ENCODE assay signal across 16 cellular contexts in genomic region chr16:3764409-3764808, GRCh38. TPM values are rescaled to one million over a fixed set of nuclear protein-coding genes. Genes with fewer than 3 reads are reported as not detected.
DNase-seq lines count a peak whose midpoint lies in the region; ATAC-seq and TF ChIP-seq lines count a peak whose summit lies in the region.
"Had no signal": no experiment of that assay in that cellular context is flagged by ENCODE, and none has a peak within 500 bp of the region (broad histone marks: within the 10 kb centered on the region; RNA-seq: fewer than 3 reads in every experiment).

No MANE protein-coding gene starts in this region.

- intact Hi-C loops in sciatic nerve (cut with DNase I): no loop called here

- DNase-seq in islet precursor cell (peak; percentile 8), sciatic nerve (ENCODE audit: low spot score) (peak; percentile 7), NCI-H2107 (lab: John Stamatoyannopoulos, UW) (no peak), mesendoderm (no peak)
- DNase-seq: AML-193; Caco-2; Calu3; CD8-positive, alpha-beta T cell; DMS79 treated with DMSO at 0.1 percent for 48 hours; GF-D8 had no signal

- peaks cover 4% of the 10 kb centered on the region for H3K79me1 ChIP-seq in mesendoderm (ENCODE audit: low read length)

- H2BK15ac ChIP-seq in mesendoderm (replicated peaks; ENCODE audit: low read depth): no peak overlapping the region

- H3K4me3 ChIP-seq in HEK293 (ENCODE audit: low read depth, low read length) (no peak overlapping the region), mesendoderm (ENCODE audit: low read length) (no peak overlapping the region)
- H3K4me3 ChIP-seq: A549; BLaER1 treated with 17β-estradiol and CSF1 and Interleukin-3, amounts not matched to agents 10 nM and 100 nM had no signal

- POLR2A ChIA-PET in HEK293 (lab: Yijun Ruan, JAX): no interaction called here

- H3K36me3 ChIP-seq in HEK293 (ENCODE audit: control insufficient read depth in 2 of 2, insufficient read depth in 1 of 2, low read length in 2 of 2): peaks cover 22 to 86% of the 10 kb centered on the region in 2 experiments; a peak in 2 of 3 replicates
- peaks cover 10% of the 10 kb centered on the region for H3K36me3 ChIP-seq in mesendoderm (ENCODE audit: control insufficient read depth, insufficient read depth, low read length)

- no peaks in the 10 kb centered on the region for H3K79me2 ChIP-seq in mesendoderm (ENCODE audit: control insufficient read depth, insufficient read depth, low read length)

- H3K56ac ChIP-seq in mesendoderm (ENCODE audit: low read length): no peak overlapping the region

- no peak overlapping the region for H3K23ac ChIP-seq in mesendoderm (ENCODE audit: low read length)

- TF ChIP-seq CTCF in HEK293 (tag by site-specific recombination; IDR thresholded peaks at IDR 0.05): no peak

- CTCF ChIA-PET in HEK293 (lab: Yijun Ruan, JAX): no interaction called here

- no peak overlapping the region for H4K8ac ChIP-seq in mesendoderm (ENCODE audit: low read depth, low read length)

- no peak overlapping the region for H3K4ac ChIP-seq in mesendoderm (ENCODE audit: low read depth, low read length)

- H3K4me1 ChIP-seq in HEK293 (ENCODE audit: control insufficient read depth, insufficient read depth, low read length) (no peaks in the 10 kb centered on the region), mesendoderm (ENCODE audit: control insufficient read depth, low read depth, low read length) (no peaks in the 10 kb centered on the region)
- H3K4me1 ChIP-seq: A549, Caco-2 had no signal

- WGBS in mesendoderm (ENCODE audit: extremely low coverage, insufficient coverage, low lambda C conversion rate): no CpG with 5 or more reads among the region's 3 CpGs

- no peak overlapping the region for H3K18ac ChIP-seq in mesendoderm (ENCODE audit: low read length)

- H2AK5ac ChIP-seq in mesendoderm (ENCODE audit: low read length): no peak overlapping the region

- H3K27me3 ChIP-seq in mesendoderm (ENCODE audit: insufficient read depth, low read length, poor library complexity): no peaks in the 10 kb centered on the region
- H3K27me3 ChIP-seq: BLaER1 treated with 17β-estradiol and CSF1 and Interleukin-3, amounts not matched to agents 10 nM and 100 nM had no signal

- H3K9ac ChIP-seq in mesendoderm (ENCODE audit: low read length): no peak overlapping the region
- H3K9ac ChIP-seq: BLaER1 treated with 17β-estradiol and CSF1 and Interleukin-3, amounts not matched to agents 10 nM and 100 nM had no signal

- H3K27ac ChIP-seq in HEK293 (ENCODE audit: extremely low read depth, low read depth, low read length) (no peak overlapping the region), mesendoderm (ENCODE audit: low read depth, low read length) (no peak overlapping the region)
- H3K27ac ChIP-seq: 22Rv1; A549; BLaER1 treated with 17β-estradiol and CSF1 and Interleukin-3, amounts not matched to agents 10 nM and 100 nM; C4-2B had no signal

- H3K9me3 ChIP-seq in HEK293 (ENCODE audit: control insufficient read depth, insufficient read depth, low read depth, low read length): no peaks in the 10 kb centered on the region
- H3K9me3 ChIP-seq: A549; BLaER1 treated with 17β-estradiol and CSF1 and Interleukin-3, amounts not matched to agents 10 nM and 100 nM; Caco-2 had no signal

- no peak overlapping the region for H2BK120ac ChIP-seq in mesendoderm (ENCODE audit: low read depth, low read length)

- no peak for ATAC-seq in sciatic nerve
- ATAC-seq in HG03457 (IDR thresholded peaks at IDR 0.05; ENCODE audit: unreplicated experiment): no peak
- ATAC-seq: A549; CD8-positive, alpha-beta T cell had no signal

- H3K4me2 ChIP-seq in mesendoderm (ENCODE audit: low read length): no peak overlapping the region
- H3K4me2 ChIP-seq: A549; BLaER1 treated with 17β-estradiol and CSF1 and Interleukin-3, amounts not matched to agents 10 nM and 100 nM had no signal

- H4K5ac ChIP-seq in mesendoderm (ENCODE audit: low read length): no peak overlapping the region

- H2BK5ac ChIP-seq in mesendoderm (ENCODE audit: low read length): no peak overlapping the region

TF ChIP-seq in HEK293, 187 proteins besides CTCF, POLR2A, EP300 and RAD21:
- TF ChIP-seq ZNF280C (tag by site-specific recombination; IDR thresholded peaks at IDR 0.05) (no peak), ZNF121 (tag by site-specific recombination; IDR thresholded peaks at IDR 0.05) (peak; percentile 85)

RNA-seq across cellular contexts. Expression of gene TRAP1, which starts 47.1 kb away (rescaled TPM):
- 73.6 TPM for total RNA-seq in sciatic nerve
- polyA plus RNA-seq in mesendoderm (2013, experiment 1 of 2): 217 TPM
- polyA plus RNA-seq in mesendoderm (2013, experiment 2 of 2): 214 TPM

Comparison
In these comparisons a context has a peak if more than half of its experiments do, and no peak if none do; other contexts are left out.
1. DNase-seq: peak in islet precursor cell (single experiment) and sciatic nerve (single experiment); none in NCI-H2107 (single experiment) and mesendoderm (single experiment).